In the genomic region with DNA sequence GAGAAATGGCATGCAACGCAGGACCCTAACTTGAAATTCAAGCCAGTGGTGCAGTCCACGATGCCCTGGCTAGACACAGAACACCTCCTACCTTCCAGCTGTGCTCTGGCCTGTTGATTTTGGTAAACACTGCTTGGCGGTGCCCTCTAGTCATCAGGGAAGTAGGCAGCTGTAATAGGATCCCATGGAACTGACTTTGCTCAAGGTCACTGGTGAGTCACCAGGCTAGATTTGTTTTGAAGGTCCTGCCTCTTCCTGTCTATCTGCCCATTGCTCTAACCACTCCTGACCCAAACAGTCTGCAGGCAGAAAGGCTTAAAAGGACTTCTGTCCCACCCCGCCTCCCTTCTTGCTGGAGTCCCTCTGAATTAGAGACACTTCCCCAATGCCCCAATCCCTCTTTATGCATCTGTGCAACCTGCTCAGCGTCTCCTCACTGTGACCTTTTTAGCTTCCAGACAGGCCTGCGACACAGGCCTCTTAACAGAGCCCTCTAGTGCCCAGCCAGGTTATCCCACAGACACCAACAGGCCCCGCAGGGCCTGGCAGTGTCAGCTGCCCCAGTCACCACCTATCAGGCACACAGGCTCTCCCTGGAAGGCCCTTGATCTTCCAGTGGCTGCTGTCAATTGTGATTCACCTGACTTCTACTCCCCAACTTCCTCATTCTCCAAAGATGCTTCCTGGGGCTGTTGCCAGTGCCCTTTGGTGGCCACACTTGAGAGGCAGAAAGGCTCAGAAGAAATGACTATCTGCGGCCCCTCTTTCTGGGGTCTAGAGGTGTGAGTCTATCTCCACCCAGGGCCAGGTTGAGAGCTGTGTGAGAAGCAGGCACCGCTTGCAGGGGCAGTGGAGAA, we compare ENCODE assay signal across 1 cellular context.
A peak's percentile ranks its signal among the peaks of the same experiment; 100 is the strongest.
TF ChIP-seq lines count a peak whose summit lies in the region.

No MANE protein-coding gene starts in this region.

TF ChIP-seq in K562, 482 proteins besides CTCF, POLR2A, EP300 and RAD21 (continued from another document and continues in another):
- TF ChIP-seq, protein P1, sequence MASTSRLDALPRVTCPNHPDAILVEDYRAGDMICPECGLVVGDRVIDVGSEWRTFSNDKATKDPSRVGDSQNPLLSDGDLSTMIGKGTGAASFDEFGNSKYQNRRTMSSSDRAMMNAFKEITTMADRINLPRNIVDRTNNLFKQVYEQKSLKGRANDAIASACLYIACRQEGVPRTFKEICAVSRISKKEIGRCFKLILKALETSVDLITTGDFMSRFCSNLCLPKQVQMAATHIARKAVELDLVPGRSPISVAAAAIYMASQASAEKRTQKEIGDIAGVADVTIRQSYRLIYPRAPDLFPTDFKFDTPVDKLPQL (IDR thresholded peaks at IDR 0.05; ENCODE audit: extremely low read depth, insufficient read length): no peak
- no peak for TF ChIP-seq CBX2 (IDR thresholded peaks at IDR 0.05; ENCODE audit: insufficient read depth, low read length, poor library complexity, severe bottlenecking)
- no peak for TF ChIP-seq RFX1 (IDR thresholded peaks at IDR 0.05)
- no peak for TF ChIP-seq PHF20 (IDR thresholded peaks at IDR 0.05; ENCODE audit: partially characterized antibody)
- TF ChIP-seq FOSL1 (tag; conservative IDR thresholded peaks at IDR 0.05): peak; percentile 97
- no peak for TF ChIP-seq ZNF77 (CRISPR knock-in tag; IDR thresholded peaks at IDR 0.05)
- no peak for TF ChIP-seq ZNF12 (CRISPR knock-in tag; IDR thresholded peaks at IDR 0.05)
- no peak for TF ChIP-seq ZNF436 (CRISPR knock-in tag; IDR thresholded peaks at IDR 0.05)
- no peak for TF ChIP-seq TRIM24 (IDR thresholded peaks at IDR 0.05)
- no peak; the same call in 1 of the 2 replicates for TF ChIP-seq ETV5 (CRISPR knock-in tag; IDR thresholded peaks at IDR 0.05; ENCODE audit: low read depth)
- TF ChIP-seq PRMT5 (CRISPR knock-in tag; IDR thresholded peaks at IDR 0.05): no peak
- TF ChIP-seq MEF2D (tag; conservative IDR thresholded peaks at IDR 0.05; ENCODE audit: low read depth): no peak
- no peak for TF ChIP-seq CHD4 (IDR thresholded peaks at IDR 0.05; ENCODE audit: insufficient read depth, insufficient replicate concordance, low read depth, low read length, poor library complexity, severe bottlenecking)
- no peak for TF ChIP-seq GTF2E2 (tag; IDR thresholded peaks at IDR 0.05)
- no peak for TF ChIP-seq DIDO1 (tag; IDR thresholded peaks at IDR 0.05; ENCODE audit: low read depth)
- no peak for TF ChIP-seq ZNF316 (IDR thresholded peaks at IDR 0.05)
- no peak for TF ChIP-seq ELF1 (tag; IDR thresholded peaks at IDR 0.05)
- TF ChIP-seq ZNF780A (CRISPR knock-in tag; IDR thresholded peaks at IDR 0.05): no peak
- TF ChIP-seq SIN3A (IDR thresholded peaks at IDR 0.05; ENCODE audit: borderline replicate concordance in 2 of 2, control insufficient read depth in 1 of 2, low read depth in 2 of 2, low read length in 2 of 2): no peak
- TF ChIP-seq, protein P2, sequence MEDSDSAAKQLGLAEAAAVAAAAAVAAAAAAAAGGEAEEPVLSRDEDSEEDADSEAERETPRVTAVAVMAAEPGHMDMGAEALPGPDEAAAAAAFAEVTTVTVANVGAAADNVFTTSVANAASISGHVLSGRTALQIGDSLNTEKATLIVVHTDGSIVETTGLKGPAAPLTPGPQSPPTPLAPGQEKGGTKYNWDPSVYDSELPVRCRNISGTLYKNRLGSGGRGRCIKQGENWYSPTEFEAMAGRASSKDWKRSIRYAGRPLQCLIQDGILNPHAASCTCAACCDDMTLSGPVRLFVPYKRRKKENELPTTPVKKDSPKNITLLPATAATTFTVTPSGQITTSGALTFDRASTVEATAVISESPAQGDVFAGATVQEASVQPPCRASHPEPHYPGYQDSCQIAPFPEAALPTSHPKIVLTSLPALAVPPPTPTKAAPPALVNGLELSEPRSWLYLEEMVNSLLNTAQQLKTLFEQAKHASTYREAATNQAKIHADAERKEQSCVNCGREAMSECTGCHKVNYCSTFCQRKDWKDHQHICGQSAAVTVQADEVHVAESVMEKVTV (CRISPR knock-in tag; IDR thresholded peaks at IDR 0.05): no peak
- TF ChIP-seq HLTF (IDR thresholded peaks at IDR 0.05): no peak
- no peak for TF ChIP-seq FOXM1 (IDR thresholded peaks at IDR 0.05; ENCODE audit: low read depth)
- no peak for TF ChIP-seq FOXM1 (CRISPR knock-in tag; IDR thresholded peaks at IDR 0.05; ENCODE audit: low read depth)
- no peak for TF ChIP-seq CBX5 (IDR thresholded peaks at IDR 0.05; ENCODE audit: borderline replicate concordance, low read depth)
- no peak for TF ChIP-seq SETDB1 (IDR thresholded peaks at IDR 0.05; ENCODE audit: low read length)
- no peak for TF ChIP-seq ZNF224 (CRISPR knock-in tag; IDR thresholded peaks at IDR 0.05)
- no peak for TF ChIP-seq IFI16 (CRISPR knock-in tag; IDR thresholded peaks at IDR 0.05)
- no peak for TF ChIP-seq TAF15 (IDR thresholded peaks at IDR 0.05; ENCODE audit: low read depth, low read length)
- TF ChIP-seq U2AF1 (optimal IDR thresholded peaks at IDR 0.05; ENCODE audit: low read depth, low read length): no peak
- TF ChIP-seq, protein P3, sequence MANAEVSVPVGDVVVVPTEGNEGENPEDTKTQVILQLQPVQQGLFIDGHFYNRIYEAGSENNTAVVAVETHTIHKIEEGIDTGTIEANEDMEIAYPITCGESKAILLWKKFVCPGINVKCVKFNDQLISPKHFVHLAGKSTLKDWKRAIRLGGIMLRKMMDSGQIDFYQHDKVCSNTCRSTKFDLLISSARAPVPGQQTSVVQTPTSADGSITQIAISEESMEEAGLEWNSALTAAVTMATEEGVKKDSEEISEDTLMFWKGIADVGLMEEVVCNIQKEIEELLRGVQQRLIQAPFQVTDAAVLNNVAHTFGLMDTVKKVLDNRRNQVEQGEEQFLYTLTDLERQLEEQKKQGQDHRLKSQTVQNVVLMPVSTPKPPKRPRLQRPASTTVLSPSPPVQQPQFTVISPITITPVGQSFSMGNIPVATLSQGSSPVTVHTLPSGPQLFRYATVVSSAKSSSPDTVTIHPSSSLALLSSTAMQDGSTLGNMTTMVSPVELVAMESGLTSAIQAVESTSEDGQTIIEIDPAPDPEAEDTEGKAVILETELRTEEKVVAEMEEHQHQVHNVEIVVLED (CRISPR knock-in tag; IDR thresholded peaks at IDR 0.05): no peak
- TF ChIP-seq ZNF217 (CRISPR knock-in tag; IDR thresholded peaks at IDR 0.05): no peak
- no peak for TF ChIP-seq SAFB (IDR thresholded peaks at IDR 0.05; ENCODE audit: borderline replicate concordance, low read depth, low read length)
- no peak for TF ChIP-seq ZNF121 (CRISPR knock-in tag; conservative IDR thresholded peaks at IDR 0.05)
- TF ChIP-seq, protein P4, sequence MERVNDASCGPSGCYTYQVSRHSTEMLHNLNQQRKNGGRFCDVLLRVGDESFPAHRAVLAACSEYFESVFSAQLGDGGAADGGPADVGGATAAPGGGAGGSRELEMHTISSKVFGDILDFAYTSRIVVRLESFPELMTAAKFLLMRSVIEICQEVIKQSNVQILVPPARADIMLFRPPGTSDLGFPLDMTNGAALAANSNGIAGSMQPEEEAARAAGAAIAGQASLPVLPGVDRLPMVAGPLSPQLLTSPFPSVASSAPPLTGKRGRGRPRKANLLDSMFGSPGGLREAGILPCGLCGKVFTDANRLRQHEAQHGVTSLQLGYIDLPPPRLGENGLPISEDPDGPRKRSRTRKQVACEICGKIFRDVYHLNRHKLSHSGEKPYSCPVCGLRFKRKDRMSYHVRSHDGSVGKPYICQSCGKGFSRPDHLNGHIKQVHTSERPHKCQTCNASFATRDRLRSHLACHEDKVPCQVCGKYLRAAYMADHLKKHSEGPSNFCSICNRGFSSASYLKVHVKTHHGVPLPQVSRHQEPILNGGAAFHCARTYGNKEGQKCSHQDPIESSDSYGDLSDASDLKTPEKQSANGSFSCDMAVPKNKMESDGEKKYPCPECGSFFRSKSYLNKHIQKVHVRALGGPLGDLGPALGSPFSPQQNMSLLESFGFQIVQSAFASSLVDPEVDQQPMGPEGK (CRISPR knock-in tag; IDR thresholded peaks at IDR 0.05; ENCODE audit: borderline replicate concordance): no peak
- no peak for TF ChIP-seq FOXP4 (CRISPR knock-in tag; IDR thresholded peaks at IDR 0.05; ENCODE audit: borderline replicate concordance)
- no peak for TF ChIP-seq ZBTB8A (IDR thresholded peaks at IDR 0.05; ENCODE audit: partially characterized antibody)
- TF ChIP-seq ASH1L (IDR thresholded peaks at IDR 0.05; ENCODE audit: borderline replicate concordance, low read depth, partially characterized antibody): no peak
- TF ChIP-seq NCOA4 (IDR thresholded peaks at IDR 0.05; ENCODE audit: partially characterized antibody): no peak
- TF ChIP-seq ZNF586 (CRISPR knock-in tag; conservative IDR thresholded peaks at IDR 0.05): no peak
- no peak for TF ChIP-seq ZNF695 (CRISPR knock-in tag; IDR thresholded peaks at IDR 0.05)
- no peak for TF ChIP-seq CEBPB (tag; IDR thresholded peaks at IDR 0.05)
- peak; percentile 51 for TF ChIP-seq RNF2 (IDR thresholded peaks at IDR 0.05)
- peak; percentile 18; the same call in 1 of the 2 replicates for TF ChIP-seq ETV1 (tag; conservative IDR thresholded peaks at IDR 0.05; ENCODE audit: low read depth)
- no peak for TF ChIP-seq ZNF239 (CRISPR knock-in tag; IDR thresholded peaks at IDR 0.05)
- TF ChIP-seq REST (CRISPR knock-in tag; IDR thresholded peaks at IDR 0.05; ENCODE audit: low read depth): no peak
- no peak for TF ChIP-seq KDM5B (IDR thresholded peaks at IDR 0.05; ENCODE audit: insufficient replicate concordance, low read depth, low read length)
- no peak for TF ChIP-seq MBD2 (IDR thresholded peaks at IDR 0.05; ENCODE audit: borderline replicate concordance, low read depth)
- TF ChIP-seq THRAP3 (IDR thresholded peaks at IDR 0.05; ENCODE audit: borderline replicate concordance): no peak
- TF ChIP-seq PHF21A (IDR thresholded peaks at IDR 0.05; ENCODE audit: borderline replicate concordance, low read depth): no peak
- TF ChIP-seq PTTG1 (tag; IDR thresholded peaks at IDR 0.05; ENCODE audit: low read depth): no peak
- no peak for TF ChIP-seq RFX5 (IDR thresholded peaks at IDR 0.05; ENCODE audit: low read depth, low read length)
- no peak for TF ChIP-seq HNRNPL (IDR thresholded peaks at IDR 0.05; ENCODE audit: low read depth, low read length)
- no peak for TF ChIP-seq TBP (optimal IDR thresholded peaks at IDR 0.05; ENCODE audit: low read depth, low read length)
- TF ChIP-seq NR2C1 (IDR thresholded peaks at IDR 0.05): peak; percentile 39; the same call in 1 of the 2 replicates
- TF ChIP-seq NR2C1 (tag; IDR thresholded peaks at IDR 0.05): no peak; the same call in 1 of the 2 replicates
- 0 out of 2 replicates have a peak, but pooled peaks have one; percentile 24 for TF ChIP-seq BHLHE40 (IDR thresholded peaks at IDR 0.05; ENCODE audit: low read length)
- no peak for TF ChIP-seq ARID2 (IDR thresholded peaks at IDR 0.05)
